Comparison of ENCODE assay signal across 11 cellular contexts in genomic region chr19:14511245-14511625, GRCh38. TPM values are rescaled to one million over a fixed set of nuclear protein-coding genes. Genes with fewer than 3 reads are reported as not detected.
DNase-seq lines count a peak whose midpoint lies in the region; ATAC-seq, FAIRE-seq and TF ChIP-seq lines count a peak whose summit lies in the region.
"Had no signal": no experiment of that assay in that cellular context is flagged by ENCODE, and none has a peak within 500 bp of the region (broad histone marks: within the 10 kb centered on the region; RNA-seq: fewer than 3 reads in every experiment).

No MANE protein-coding gene starts in this region.

- H3K79me2 ChIP-seq in keratinocyte (ENCODE audit: control insufficient read depth, insufficient read depth, low read length), result peaks cover 12% of the 10 kb centered on the region

- H3K27ac Mint-ChIP-seq in activated T-cell treated with anti-CD3 and anti-CD28 coated beads, Interleukin-2, amount 50 U/mL, for 72 hours, result peak overlapping the region; percentile 92
- H3K27ac Mint-ChIP-seq in activated naive CD8-positive, alpha-beta T cell treated with anti-CD3 and anti-CD28 coated beads, Interleukin-2, amount 10 ng/mL, durations not matched to agents 7 days and 5 days, result peak overlapping the region; percentile 35

- ATAC-seq in activated T-cell treated with anti-CD3 and anti-CD28 coated beads, Interleukin-2, amount 50 U/mL, for 72 hours (replicated peaks in 1 of 2), result no peak
- ATAC-seq in activated naive CD8-positive, alpha-beta T cell treated with anti-CD3 and anti-CD28 coated beads, Interleukin-2, amount 10 ng/mL, durations not matched to agents 7 days and 5 days (ENCODE audit: low read depth), result no peak
- no peak for ATAC-seq in GM21717 (IDR thresholded peaks at IDR 0.05; ENCODE audit: unreplicated experiment)

- 97% methylated on average over 4 of the region's 4 CpGs for WGBS in thymus

- no peak for FAIRE-seq in keratinocyte (lab: Jason Lieb, UNC)

- TF ChIP-seq CTCF in keratinocyte (optimal IDR thresholded peaks at IDR 0.05 in 1 of 3, IDR thresholded peaks at IDR 0.05 in 1 of 3, conservative IDR thresholded peaks at IDR 0.05 in 1 of 3; ENCODE audit: extremely low read depth in 1 of 3, insufficient read depth in 2 of 3, low read length in 3 of 3), result no peak

- H3K4me1 Mint-ChIP-seq in activated T-cell treated with anti-CD3 and anti-CD28 coated beads, Interleukin-2, amount 50 U/mL, for 72 hours (ENCODE audit: low read depth), result peaks cover 75% of the 10 kb centered on the region
- H3K4me1 Mint-ChIP-seq in activated naive CD8-positive, alpha-beta T cell treated with anti-CD3 and anti-CD28 coated beads, Interleukin-2, amount 10 ng/mL, durations not matched to agents 7 days and 5 days, result peaks cover 56% of the 10 kb centered on the region

- H3K36me3 ChIP-seq in keratinocyte (ENCODE audit: control insufficient read depth in 2 of 2, extremely low read depth in 1 of 2, insufficient read depth in 2 of 2, low read length in 2 of 2) (peaks cover 16 to 24% of the 10 kb centered on the region in 2 experiments), thymus (ENCODE audit: control insufficient read depth, insufficient read depth) (peaks cover 22% of the 10 kb centered on the region)

- H3K27me3 Mint-ChIP-seq in activated T-cell treated with anti-CD3 and anti-CD28 coated beads, Interleukin-2, amount 50 U/mL, for 72 hours (ENCODE audit: low read depth), result no peaks in the 10 kb centered on the region
- no peaks in the 10 kb centered on the region for H3K27me3 Mint-ChIP-seq in activated naive CD8-positive, alpha-beta T cell treated with anti-CD3 and anti-CD28 coated beads, Interleukin-2, amount 10 ng/mL, durations not matched to agents 7 days and 5 days

- H3K4me3 Mint-ChIP-seq in activated T-cell treated with anti-CD3 and anti-CD28 coated beads, Interleukin-2, amount 50 U/mL, for 72 hours, result peak overlapping the region in 1 of 2 donors; percentile 68
- no peak overlapping the region for H3K4me3 Mint-ChIP-seq in activated naive CD8-positive, alpha-beta T cell treated with anti-CD3 and anti-CD28 coated beads, Interleukin-2, amount 10 ng/mL, durations not matched to agents 7 days and 5 days

- H3K36me3 Mint-ChIP-seq in activated T-cell treated with anti-CD3 and anti-CD28 coated beads, Interleukin-2, amount 50 U/mL, for 72 hours (ENCODE audit: insufficient read depth in 2 of 2), result peaks cover 9 to 15% of the 10 kb centered on the region in 2 donors
- peaks cover 18% of the 10 kb centered on the region for H3K36me3 Mint-ChIP-seq in activated naive CD8-positive, alpha-beta T cell treated with anti-CD3 and anti-CD28 coated beads, Interleukin-2, amount 10 ng/mL, durations not matched to agents 7 days and 5 days

- H3K9me3 ChIP-seq in keratinocyte (ENCODE audit: control insufficient read depth, low read depth, low read length) (no peaks in the 10 kb centered on the region), thymus (ENCODE audit: control insufficient read depth) (no peaks in the 10 kb centered on the region)

- peak overlapping the region; percentile 90 for H3K4me2 ChIP-seq in keratinocyte (ENCODE audit: control insufficient read depth, extremely low read depth, insufficient read depth, low read depth, low read length)

- POLR2A ChIA-PET in activated naive CD8-positive, alpha-beta T cell treated with anti-CD3 and anti-CD28 coated beads, Interleukin-2, amount 10 ng/mL, durations not matched to agents 7 days and 5 days (lab: Charles Lee), result interaction anchor here (0.6 to 1.1 kb wide), 2 partner anchors 11 to 171 kb away, joined by 3 to 9 read pairs; no protein-coding TSS in a partner anchor

- no peaks in the 10 kb centered on the region for H3K27me3 ChIP-seq in keratinocyte (ENCODE audit: control insufficient read depth, extremely low read depth, insufficient read depth, low read length)
- no peaks in the 10 kb centered on the region for H3K27me3 ChIP-seq in thymus (ENCODE audit: control insufficient read depth, insufficient read depth)

- H3K9me1 ChIP-seq in keratinocyte (ENCODE audit: control insufficient read depth, extremely low read depth, insufficient read depth, low read length), result no peaks in the 10 kb centered on the region

- H4K20me1 ChIP-seq in keratinocyte (ENCODE audit: control insufficient read depth, extremely low read depth, insufficient read depth, low read length), result peaks cover 11% of the 10 kb centered on the region

- no peak for DNase-seq in activated T-cell treated with anti-CD3 and anti-CD28 coated beads, Interleukin-2, amount 50 U/mL, for 72 hours
- DNase-seq in activated T-cell treated with anti-CD3 and anti-CD28 coated beads, Interleukin-2, amount 50 U/mL, for 1 hour, result no peak
- DNase-seq in activated naive CD8-positive, alpha-beta T cell treated with anti-CD3 and anti-CD28 coated beads, Interleukin-2, amount 10 ng/mL, durations not matched to agents 7 days and 5 days, result no peak
- DNase-seq in keratinocyte (ENCODE audit: low read depth, low spot score), result no peak
- DNase-seq in GM19238 (ENCODE audit: insufficient read length, low spot score), result no peak
- no peak for DNase-seq in activated CD4-positive, CD25-positive, alpha-beta regulatory T cell treated with anti-CD3 and anti-CD28 coated beads, Interleukin-2, amount 50 U/mL, for 72 hours
- DNase-seq: NCI-H1694 treated with DMSO at 0.1 percent for 48 hours; stimulated activated CD4-positive, alpha-beta T cell treated with anti-CD3 and anti-CD28 coated beads, Interleukin-12 subunit alpha, Interleukin-12 subunit beta, amount 100 ng/mL, for 4 hours had no signal

- no peak overlapping the region for H3K4me3 ChIP-seq in keratinocyte (ENCODE audit: control insufficient read depth in 2 of 3, extremely low read depth in 1 of 3, insufficient read depth in 2 of 3, low read depth in 1 of 3, low read length in 3 of 3)
- H3K4me3 ChIP-seq in thymus (ENCODE audit: low read length), result no peak overlapping the region

- no peak overlapping the region for H3K9ac ChIP-seq in keratinocyte (ENCODE audit: control insufficient read depth, extremely low read depth, insufficient read depth, low read length)

- H3K4me1 ChIP-seq in keratinocyte (ENCODE audit: control insufficient read depth, extremely low read depth, insufficient read depth, low read length), result peaks cover 48% of the 10 kb centered on the region
- H3K4me1 ChIP-seq in thymus (ENCODE audit: control insufficient read depth, insufficient read depth, low read length), result peaks cover 44% of the 10 kb centered on the region

- peak overlapping the region; percentile 88 for H3K27ac ChIP-seq in keratinocyte (ENCODE audit: control insufficient read depth, insufficient read depth, low read length)
- H3K27ac ChIP-seq in thymus (ENCODE audit: low read depth), result peak overlapping the region; percentile 27

- dilution Hi-C loops in keratinocyte (cut with MboI; ENCODE audit: extremely low pct_ligation_motif_present, low sequenced_read_pairs), result no loop called here

- no peaks in the 10 kb centered on the region for H3K9me3 Mint-ChIP-seq in activated T-cell treated with anti-CD3 and anti-CD28 coated beads, Interleukin-2, amount 50 U/mL, for 72 hours
- no peaks in the 10 kb centered on the region for H3K9me3 Mint-ChIP-seq in activated naive CD8-positive, alpha-beta T cell treated with anti-CD3 and anti-CD28 coated beads, Interleukin-2, amount 10 ng/mL, durations not matched to agents 7 days and 5 days

- no peak overlapping the region for H2AFZ ChIP-seq in keratinocyte (ENCODE audit: control insufficient read depth, low read length)

RNA-seq across cellular contexts. Expression of gene DNAJB1, which starts 7.0 kb away (rescaled TPM):
- total RNA-seq in activated T-cell treated with anti-CD3 and anti-CD28 coated beads, Interleukin-2, amount 50 U/mL, for 72 hours, result 10 to 100 TPM; 62.5 to 64.1 TPM
- 100 to 1,000 TPM; 103 to 110 TPM for total RNA-seq in activated naive CD8-positive, alpha-beta T cell treated with anti-CD3 and anti-CD28 coated beads, Interleukin-2, amount 10 ng/mL, durations not matched to agents 7 days and 5 days
- polyA plus RNA-seq in keratinocyte (249 to 290 TPM (median 265 TPM) in 3 replicates), thymus (65.0 TPM)
- 402 TPM for polyA plus RNA-seq in keratinocyte (2011; ENCODE audit: low read depth)
- polyA plus RNA-seq in keratinocyte (2011; cell fraction: cytosol; rRNA removed), result 283 and 335 TPM in 2 replicates
- 248 and 253 TPM in 2 replicates for polyA plus RNA-seq in keratinocyte (2011; cell fraction: nucleus; rRNA removed)
- 187 and 359 TPM in 2 replicates for polyA plus RNA-seq in keratinocyte (2012; ENCODE audit: low replicate concordance)
- polyA minus RNA-seq in keratinocyte, result 150 to 262 TPM (median 198 TPM) in 3 replicates
- polyA minus RNA-seq in keratinocyte (2011; cell fraction: cytosol; rRNA and poly(A)+ RNA removed), result 156 TPM
- 90.0 and 121 TPM in 2 replicates for polyA minus RNA-seq in keratinocyte (2011; cell fraction: nucleus; rRNA and poly(A)+ RNA removed)

RNA-seq across cellular contexts. Expression of gene GIPC1, which starts 15.3 kb away (rescaled TPM):
- 10 to 100 TPM; 24.1 to 28.6 TPM for total RNA-seq in activated T-cell treated with anti-CD3 and anti-CD28 coated beads, Interleukin-2, amount 50 U/mL, for 72 hours
- 10 to 100 TPM; 31.7 to 32.4 TPM for total RNA-seq in activated naive CD8-positive, alpha-beta T cell treated with anti-CD3 and anti-CD28 coated beads, Interleukin-2, amount 10 ng/mL, durations not matched to agents 7 days and 5 days
- polyA plus RNA-seq in keratinocyte (147 to 254 TPM (median 166 TPM) in 3 replicates), thymus (58.5 TPM)
- polyA plus RNA-seq in keratinocyte (2011; ENCODE audit: low read depth), result 119 TPM
- 106 and 260 TPM in 2 replicates for polyA plus RNA-seq in keratinocyte (2011; cell fraction: cytosol; rRNA removed)
- polyA plus RNA-seq in keratinocyte (2011; cell fraction: nucleus; rRNA removed), result 107 and 171 TPM in 2 replicates
- 188 and 230 TPM in 2 replicates for polyA plus RNA-seq in keratinocyte (2012; ENCODE audit: low replicate concordance)
- 72.3 to 126 TPM (median 110 TPM) in 3 replicates for polyA minus RNA-seq in keratinocyte
- polyA minus RNA-seq in keratinocyte (2011; cell fraction: cytosol; rRNA and poly(A)+ RNA removed), result 300 TPM
- 93.5 and 97.4 TPM in 2 replicates for polyA minus RNA-seq in keratinocyte (2011; cell fraction: nucleus; rRNA and poly(A)+ RNA removed)

RNA-seq across cellular contexts. Expression of gene TECR, which starts 18.2 kb away (rescaled TPM):
- total RNA-seq in activated T-cell treated with anti-CD3 and anti-CD28 coated beads, Interleukin-2, amount 50 U/mL, for 72 hours, result 100 to 1,000 TPM; 105 to 106 TPM
- total RNA-seq in activated naive CD8-positive, alpha-beta T cell treated with anti-CD3 and anti-CD28 coated beads, Interleukin-2, amount 10 ng/mL, durations not matched to agents 7 days and 5 days, result 100 to 1,000 TPM; 161 to 168 TPM
- 79.7 to 169 TPM (median 92.3 TPM) in 3 replicates for polyA plus RNA-seq in keratinocyte
- polyA plus RNA-seq in keratinocyte (2011; ENCODE audit: low read depth), result 79.3 TPM
- polyA plus RNA-seq in keratinocyte (2011; cell fraction: cytosol; rRNA removed), result 87.0 and 114 TPM in 2 replicates
- polyA plus RNA-seq in keratinocyte (2011; cell fraction: nucleus; rRNA removed), result 115 and 139 TPM in 2 replicates
- 187 and 197 TPM in 2 replicates for polyA plus RNA-seq in keratinocyte (2012; ENCODE audit: low replicate concordance)
- 161 to 522 TPM (median 205 TPM) in 3 replicates for polyA minus RNA-seq in keratinocyte
- polyA minus RNA-seq in keratinocyte (2011; cell fraction: cytosol; rRNA and poly(A)+ RNA removed), result 238 TPM
- polyA minus RNA-seq in keratinocyte (2011; cell fraction: nucleus; rRNA and poly(A)+ RNA removed), result 84.0 and 99.5 TPM in 2 replicates
- polyA plus RNA-seq in thymus, result 143 TPM

RNA-seq across cellular contexts. Expression of gene PTGER1, which starts 36.1 kb away (rescaled TPM):
- under 1 TPM; 0.38 to 0.39 TPM for total RNA-seq in activated T-cell treated with anti-CD3 and anti-CD28 coated beads, Interleukin-2, amount 50 U/mL, for 72 hours
- under 1 TPM; 0.34 to 0.36 TPM for total RNA-seq in activated naive CD8-positive, alpha-beta T cell treated with anti-CD3 and anti-CD28 coated beads, Interleukin-2, amount 10 ng/mL, durations not matched to agents 7 days and 5 days
- polyA plus RNA-seq in keratinocyte (0.05 TPM in 1 of 3 replicates, not detected in the others), thymus (0.11 TPM)
- not detected for polyA plus RNA-seq in keratinocyte (2011; ENCODE audit: low read depth)
- polyA plus RNA-seq in keratinocyte (2011; cell fraction: cytosol; rRNA removed), result not detected in 2 replicates
- not detected in 2 replicates for polyA plus RNA-seq in keratinocyte (2011; cell fraction: nucleus; rRNA removed)
- 0.16 TPM in 1 of 2 replicates, not detected in the other for polyA plus RNA-seq in keratinocyte (2012; ENCODE audit: low replicate concordance)
- polyA minus RNA-seq in keratinocyte, result not detected in 3 replicates
- not detected for polyA minus RNA-seq in keratinocyte (2011; cell fraction: cytosol; rRNA and poly(A)+ RNA removed)
- not detected in 2 replicates for polyA minus RNA-seq in keratinocyte (2011; cell fraction: nucleus; rRNA and poly(A)+ RNA removed)
- total RNA-seq: mononuclear cell had no signal
